26 cellular contexts compared by ENCODE assay signal in genomic region chr6:113529191-113529590, GRCh38.
A peak's percentile ranks its signal among the peaks of the same experiment; 100 is the strongest.
DNase-seq lines count a peak whose midpoint lies in the region; ATAC-seq and TF ChIP-seq lines count a peak whose summit lies in the region.
"Had no signal": no experiment of that assay in that cellular context is flagged by ENCODE, and none has a peak within 500 bp of the region (broad histone marks: within the 10 kb centered on the region; RNA-seq: fewer than 3 reads in every experiment).

No MANE protein-coding gene starts in this region.

- H3K27me3 ChIP-seq in osteoblast (ENCODE audit: insufficient read depth, low read length) (no peaks in the 10 kb centered on the region), right atrium auricular region (no peaks in the 10 kb centered on the region), spleen (replicated peaks in 1 of 7) (no peaks in the 10 kb centered on the region)
- H3K27me3 ChIP-seq: left lung, thyroid gland had no signal

- H3K4me1 ChIP-seq in osteoblast (ENCODE audit: insufficient read depth, low read length) = peaks cover 5% of the 10 kb centered on the region
- no peaks in the 10 kb centered on the region for H3K4me1 ChIP-seq in right atrium auricular region
- no peaks in the 10 kb centered on the region for H3K4me1 ChIP-seq in spleen
- H3K4me1 ChIP-seq: left lung, prostate gland, thyroid gland had no signal

- H2AFZ ChIP-seq in osteoblast (ENCODE audit: low read length) = no peak overlapping the region

- H3K9me3 Mint-ChIP-seq in HFFc6 = no peaks in the 10 kb centered on the region
- H3K9me3 Mint-ChIP-seq: activated T-helper 1 cell treated with anti-CD3 and anti-CD28 coated beads, Interleukin-12 subunit alpha, Interleukin-12 subunit beta, Interleukin-2, Interleukin-4 antibody, amounts not matched to agents 30 ng/mL and 10 ng/mL and 1 ng/mL, durations not matched to agents 14 hours and 24 hours and 36 hours; CD8-positive, alpha-beta memory T cell had no signal

- intact Hi-C loops in spleen (cut with DNase I; ENCODE audit: low total_unique reads) = no loop called here

- DNase-seq in HFFc6 (peak; percentile 32), epithelial cell of prostate (ENCODE audit: low read depth, low spot score) (peak; percentile 6), osteoblast (ENCODE audit: insufficient read length, low spot score, missing footprints) (peak; percentile 73), iPS-NIHi11 (ENCODE audit: low spot score) (no peak), right atrium auricular region (ENCODE audit: low spot score) (no peak), spleen (no peak)
- DNase-seq: activated CD4-positive, alpha-beta T cell treated with anti-CD3 and anti-CD28 coated beads for 4 hours; AML-193; CD8-positive, alpha-beta memory T cell; DMS79; dorsolateral prefrontal cortex; left lung; mucosa of descending colon; NCI-H1105 treated with DMSO at 0.1 percent for 48 hours; NCI-H2107; NCI-H510A treated with DMSO at 0.1 percent for 48 hours; SHP77 treated with DMSO at 0.1 percent for 48 hours; stimulated activated CD4-positive, alpha-beta T cell treated with anti-CD3 and anti-CD28 coated beads, Interleukin-2, amount 100 ng/mL, for 48 hours; stimulated activated naive CD4-positive, alpha-beta T cell treated with Interleukin-2 at 50 U/mL for 16 hours; T-helper 1 cell; thyroid gland had no signal

- TF ChIP-seq CTCF in HFFc6 (IDR thresholded peaks at IDR 0.05) (no peak), osteoblast (IDR thresholded peaks at IDR 0.05; ENCODE audit: extremely low read depth, low read depth, low read length) (no peak), right atrium auricular region (IDR thresholded peaks at IDR 0.05) (no peak), spleen (IDR thresholded peaks at IDR 0.05 in 8 of 11, conservative IDR thresholded peaks at IDR 0.05 in 3 of 11) (no peak)

- no peaks in the 10 kb centered on the region for H3K36me3 Mint-ChIP-seq in HFFc6 (ENCODE audit: low read depth)
- H3K36me3 Mint-ChIP-seq: activated naive CD8-positive, alpha-beta T cell; CD8-positive, alpha-beta memory T cell had no signal

- no peaks in the 10 kb centered on the region for H3K79me2 ChIP-seq in osteoblast (ENCODE audit: insufficient read depth, low read length)

- peaks cover 36% of the 10 kb centered on the region for H3K4me1 Mint-ChIP-seq in HFFc6 (ENCODE audit: low read depth)
- H3K4me1 Mint-ChIP-seq: CD8-positive, alpha-beta memory T cell had no signal

- H3K36me3 ChIP-seq in osteoblast (ENCODE audit: insufficient read depth, low read length) = no peaks in the 10 kb centered on the region
- no peaks in the 10 kb centered on the region for H3K36me3 ChIP-seq in right atrium auricular region
- no peaks in the 10 kb centered on the region for H3K36me3 ChIP-seq in spleen
- H3K36me3 ChIP-seq: left lung, prostate gland, thyroid gland had no signal

- TF ChIP-seq POLR2A in spleen (IDR thresholded peaks at IDR 0.05) = no peak

- no peak overlapping the region for H3K4me3 Mint-ChIP-seq in HFFc6
- H3K4me3 Mint-ChIP-seq: activated naive CD8-positive, alpha-beta T cell; activated T-helper 1 cell treated with anti-CD3 and anti-CD28 coated beads, Interleukin-12 subunit alpha, Interleukin-12 subunit beta, Interleukin-2, Interleukin-4 antibody, amounts not matched to agents 30 ng/mL and 10 ng/mL and 1 ng/mL, durations not matched to agents 14 hours and 24 hours and 36 hours; CD8-positive, alpha-beta memory T cell had no signal

- H3K4me2 ChIP-seq in osteoblast (ENCODE audit: insufficient read depth, low read length) = no peak overlapping the region

- no peaks in the 10 kb centered on the region for H3K27me3 Mint-ChIP-seq in HFFc6 (ENCODE audit: insufficient read depth)
- H3K27me3 Mint-ChIP-seq: CD8-positive, alpha-beta memory T cell had no signal

- peak overlapping the region; percentile 28; the same call in 1 of the 2 replicates for H3K27ac Mint-ChIP-seq in HFFc6
- H3K27ac Mint-ChIP-seq: activated naive CD8-positive, alpha-beta T cell; activated T-helper 1 cell treated with anti-CD3 and anti-CD28 coated beads, Interleukin-12 subunit alpha, Interleukin-12 subunit beta, Interleukin-2, Interleukin-4 antibody, amounts not matched to agents 30 ng/mL and 10 ng/mL and 1 ng/mL, durations not matched to agents 14 hours and 24 hours and 36 hours had no signal

- H3K9me3 ChIP-seq in osteoblast (ENCODE audit: low read depth, low read length) (no peaks in the 10 kb centered on the region), right atrium auricular region (no peaks in the 10 kb centered on the region), spleen (no peaks in the 10 kb centered on the region)
- H3K9me3 ChIP-seq: left lung, mucosa of descending colon, prostate gland, thyroid gland had no signal

- no peaks in the 10 kb centered on the region for H4K20me1 ChIP-seq in osteoblast (ENCODE audit: insufficient read depth, low read length)

- no peak overlapping the region for H3K4me3 ChIP-seq in osteoblast (ENCODE audit: insufficient read depth, low read length)
- no peak overlapping the region for H3K4me3 ChIP-seq in right atrium auricular region
- H3K4me3 ChIP-seq in spleen = no peak overlapping the region
- H3K4me3 ChIP-seq: dorsolateral prefrontal cortex, left lung, mucosa of descending colon, prostate gland, skin epidermis, thyroid gland had no signal

- H3K27ac ChIP-seq in epithelial cell of prostate (peak overlapping the region; percentile 5), osteoblast (ENCODE audit: low read depth, low read length) (no peak overlapping the region), right atrium auricular region (no peak overlapping the region), spleen (no peak overlapping the region)
- H3K27ac ChIP-seq: dorsolateral prefrontal cortex, left lung, prostate gland, thyroid gland had no signal

- peak; percentile 62; the same call in 2 of the 3 replicates for ATAC-seq in SK-N-SH treated with all-trans-retinoic acid at 6 μM for 48 hours
- ATAC-seq: left lung, mucosa of descending colon had no signal

TF ChIP-seq in SK-N-SH treated with all-trans-retinoic acid at 6 μM for 48 hours, 23 proteins besides CTCF, POLR2A, EP300 and RAD21:
- TF ChIP-seq ISL1 (CRISPR knock-in tag; IDR thresholded peaks at IDR 0.05) = 0 out of 2 replicates have a peak, but pooled peaks have one; percentile 19
- TF ChIP-seq TCF4 (CRISPR knock-in tag; IDR thresholded peaks at IDR 0.05; ENCODE audit: borderline replicate concordance) = no peak
TF ChIP-seq in SK-N-SH treated with all-trans-retinoic acid at 6 μM for 48 hours: peak in this region for 1.

Comparison
In these comparisons a context has a peak if more than half of its experiments do, and no peak if none do; other contexts are left out.
1. DNase-seq: peak in HFFc6 (single experiment), epithelial cell of prostate (single experiment) and osteoblast (single experiment); none in iPS-NIHi11 (single experiment), right atrium auricular region (single experiment) and spleen (single experiment).